In the genomic region with DNA sequence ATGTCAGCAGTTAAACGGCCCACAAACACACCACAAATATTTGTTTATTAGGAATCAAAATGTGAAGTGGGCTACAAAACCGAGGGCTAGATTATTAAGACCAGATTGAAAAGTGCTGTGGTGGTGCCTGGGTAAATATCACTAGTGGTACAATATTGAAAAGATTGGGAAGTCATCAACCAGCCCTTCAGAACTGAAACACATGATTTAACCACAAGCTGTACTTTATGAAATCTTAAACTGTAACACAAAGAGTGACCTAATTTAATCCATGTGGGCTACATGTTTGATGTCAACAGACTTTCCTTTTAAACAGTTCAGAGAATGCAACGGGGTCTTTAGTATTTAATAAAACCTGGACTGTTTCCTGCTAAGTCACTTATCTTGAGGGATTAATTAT, we compare ENCODE assay signal across 21 cellular contexts.
A peak's percentile ranks its signal among the peaks of the same experiment; 100 is the strongest.
DNase-seq lines count a peak whose midpoint lies in the region; ATAC-seq and TF ChIP-seq lines count a peak whose summit lies in the region.
"Had no signal": no experiment of that assay in that cellular context is flagged by ENCODE, and none has a peak within 500 bp of the region (broad histone marks: within the 10 kb centered on the region; RNA-seq: fewer than 3 reads in every experiment).

No MANE protein-coding gene starts in this region.

- no peak overlapping the region for H2AK5ac ChIP-seq in mesendoderm (ENCODE audit: low read length)

- H3K4me3 ChIP-seq in AG10803 (ENCODE audit: low read length): no peak overlapping the region
- H3K4me3 ChIP-seq in HUES48 (ENCODE audit: low read depth, low read length): no peak overlapping the region
- H3K4me3 ChIP-seq in astrocyte of the cerebellum (ENCODE audit: low read depth, low read length): no peak overlapping the region
- H3K4me3 ChIP-seq in mesendoderm (ENCODE audit: low read length): no peak overlapping the region
- H3K4me3 ChIP-seq: psoas muscle had no signal

- H3K36me3 ChIP-seq in HUES48 (ENCODE audit: control insufficient read depth, insufficient read depth, low read length) (no peaks in the 10 kb centered on the region), mesendoderm (ENCODE audit: control insufficient read depth, insufficient read depth, low read length) (no peaks in the 10 kb centered on the region)

- H3K4me2 ChIP-seq in mesendoderm (ENCODE audit: low read length): no peak overlapping the region

- no peak overlapping the region for H2BK15ac ChIP-seq in mesendoderm (replicated peaks; ENCODE audit: low read depth)

- H3K4me1 ChIP-seq in HUES48 (ENCODE audit: control insufficient read depth, insufficient read depth, low read length): peaks cover 18% of the 10 kb centered on the region
- H3K4me1 ChIP-seq in mesendoderm (ENCODE audit: control insufficient read depth, low read depth, low read length): peaks cover 4% of the 10 kb centered on the region
- H3K4me1 ChIP-seq: psoas muscle had no signal

- no peak overlapping the region for H3K18ac ChIP-seq in mesendoderm (ENCODE audit: low read length)

- no peak overlapping the region for H4K8ac ChIP-seq in mesendoderm (ENCODE audit: low read depth, low read length)

- H3K4ac ChIP-seq in mesendoderm (ENCODE audit: low read depth, low read length): no peak overlapping the region

- TF ChIP-seq CTCF in AG10803 (conservative IDR thresholded peaks at IDR 0.05; ENCODE audit: low read length) (no peak), astrocyte of the cerebellum (IDR thresholded peaks at IDR 0.05; ENCODE audit: low read depth, low read length, missing control alignments) (no peak), GM20000 (IDR thresholded peaks at IDR 0.05; ENCODE audit: extremely low read depth, missing control alignments) (no peak)

- no peak overlapping the region for H4K5ac ChIP-seq in mesendoderm (ENCODE audit: low read length)

- no peak for ATAC-seq in GM19463 (IDR thresholded peaks at IDR 0.05; ENCODE audit: unreplicated experiment)
- ATAC-seq: activated T-cell treated with anti-CD3 and anti-CD28 coated beads, Interleukin-2, amount 50 U/mL, for 4 hours; left ventricle myocardium superior; psoas muscle; Right ventricle myocardium inferior had no signal

- WGBS in mesendoderm (ENCODE audit: extremely low coverage, insufficient coverage, low lambda C conversion rate): no CpG with 5 or more reads among the region's 3 CpGs

- no peaks in the 10 kb centered on the region for H3K79me1 ChIP-seq in mesendoderm (ENCODE audit: low read length)

- H3K27ac ChIP-seq in HUES48 (ENCODE audit: low read depth, low read length) (peak overlapping the region; percentile 66), mesendoderm (ENCODE audit: low read depth, low read length) (peak overlapping the region; percentile 44)
- H3K27ac ChIP-seq: psoas muscle had no signal

- no peak overlapping the region for H2BK5ac ChIP-seq in mesendoderm (ENCODE audit: low read length)

- H3K27me3 ChIP-seq in HUES48 (ENCODE audit: control insufficient read depth, insufficient read depth, low read length) (no peaks in the 10 kb centered on the region), mesendoderm (ENCODE audit: insufficient read depth, low read length, poor library complexity) (no peaks in the 10 kb centered on the region)

- DNase-seq in AG10803 (ENCODE audit: low read depth) (peak; percentile 81), astrocyte of the cerebellum (ENCODE audit: low read depth) (peak; percentile 45), mesendoderm (no peak), HEK293T (ENCODE audit: extremely low spot score) (no peak), GM20000 (ENCODE audit: low spot score) (no peak), dermis blood vessel endothelial cell (no peak)
- DNase-seq: activated CD4-positive, alpha-beta T cell treated with anti-CD3 and anti-CD28 coated beads for 1 hour; activated CD8-positive, alpha-beta memory T cell treated with anti-CD3 and anti-CD28 coated beads for 24 hours; activated naive CD4-positive, alpha-beta T cell treated with anti-CD3 and anti-CD28 coated beads for 36 hours; activated T-cell treated with anti-CD3 and anti-CD28 coated beads, Interleukin-2, amount 50 U/mL, for 4 hours; CD4-positive, alpha-beta T cell; cerebellar nuclear complex; effector memory CD4-positive, alpha-beta T cell; left ventricle myocardium superior; NCI-H1105 treated with DMSO at 0.1 percent for 48 hours; NCI-H2081 treated with DMSO at 0.1 percent for 48 hours; NCI-H526 treated with DMSO at 0.1 percent for 48 hours; psoas muscle had no signal

- in situ Hi-C loops in astrocyte of the cerebellum (cut with HindIII; ENCODE audit: low sequenced_read_pairs): no loop called here

- H3K79me2 ChIP-seq in mesendoderm (ENCODE audit: control insufficient read depth, insufficient read depth, low read length): no peaks in the 10 kb centered on the region

- H3K9ac ChIP-seq in HUES48 (ENCODE audit: low read depth, low read length): no peak overlapping the region
- H3K9ac ChIP-seq in mesendoderm (ENCODE audit: low read length): no peak overlapping the region

- no peak overlapping the region for H3K23ac ChIP-seq in mesendoderm (ENCODE audit: low read length)

- POLR2A ChIA-PET in HEK293T (lab: Yijun Ruan, JAX): no interaction called here

- H3K9me3 ChIP-seq in HUES48 (ENCODE audit: control insufficient read depth, insufficient read depth, low read length): no peaks in the 10 kb centered on the region
- H3K9me3 ChIP-seq: psoas muscle had no signal

- no peak overlapping the region for H2BK120ac ChIP-seq in mesendoderm (ENCODE audit: low read depth, low read length)

- H3K56ac ChIP-seq in mesendoderm (ENCODE audit: low read length): peak overlapping the region; percentile 28

- CTCF ChIA-PET in HEK293T (lab: Yijun Ruan, JAX): no interaction called here

TF ChIP-seq in HEK293T, 16 proteins besides CTCF, POLR2A, EP300 and RAD21:
- TF ChIP-seq BHLHE40 (IDR thresholded peaks at IDR 0.05; ENCODE audit: borderline replicate concordance) (no peak), LEF1 (IDR thresholded peaks at IDR 0.05; ENCODE audit: borderline replicate concordance) (no peak), CTBP1 (IDR thresholded peaks at IDR 0.05; ENCODE audit: borderline replicate concordance) (no peak), SUZ12 (IDR thresholded peaks at IDR 0.05) (no peak)

Comparison
In these comparisons a context has a peak if more than half of its experiments do, and no peak if none do; other contexts are left out.
1. DNase-seq: peak in AG10803 (single experiment) and astrocyte of the cerebellum (single experiment); none in mesendoderm (single experiment), HEK293T (single experiment), GM20000 (single experiment) and dermis blood vessel endothelial cell (single experiment).